In genomic region chr3:195763248-195763830, GRCh38 we compare ENCODE assay signal across 17 cellular contexts. TPM values are rescaled to one million over a fixed set of nuclear protein-coding genes. Genes with fewer than 3 reads are reported as not detected.
"Had no signal": no experiment of that assay in that cellular context is flagged by ENCODE, and none has a peak within 500 bp of the region (broad histone marks: within the 10 kb centered on the region; RNA-seq: fewer than 3 reads in every experiment).

No MANE protein-coding gene starts in this region.

- H3K4me3 ChIP-seq: adrenal gland, testis, upper lobe of right lung had no signal

- H3K27ac ChIP-seq: adrenal gland, testis, upper lobe of right lung had no signal

- H3K27ac Mint-ChIP-seq: activated CD4-positive, alpha-beta memory T cell treated with anti-CD3 and anti-CD28 coated beads for 36 hours; nephron progenitor cell; stimulated activated naive CD8-positive, alpha-beta T cell treated with anti-CD3 and anti-CD28 coated beads, Interleukin-15, amount 100 ng/mL, for 72 hours had no signal

- H3K27me3 ChIP-seq: testis had no signal

- H3K4me1 Mint-ChIP-seq: stimulated activated naive CD8-positive, alpha-beta T cell treated with anti-CD3 and anti-CD28 coated beads, Interleukin-15, amount 100 ng/mL, for 72 hours had no signal

- H3K4me3 Mint-ChIP-seq: activated CD4-positive, alpha-beta memory T cell treated with anti-CD3 and anti-CD28 coated beads for 36 hours; central memory CD8-positive, alpha-beta T cell; nephron progenitor cell; stimulated activated naive CD8-positive, alpha-beta T cell treated with anti-CD3 and anti-CD28 coated beads, Interleukin-15, amount 100 ng/mL, for 72 hours had no signal

- H3K4me1 ChIP-seq: adrenal gland, upper lobe of right lung had no signal

- ATAC-seq: upper lobe of right lung had no signal

- DNase-seq: activated CD4-positive, alpha-beta memory T cell treated with anti-CD3 and anti-CD28 coated beads for 36 hours; activated CD4-positive, alpha-beta T cell treated with anti-CD3 and anti-CD28 coated beads for 1 hour; activated CD8-positive, alpha-beta memory T cell treated with anti-CD3 and anti-CD28 coated beads, Interleukin-2, amount 50 U/mL, for 48 hours; activated naive CD4-positive, alpha-beta T cell; adrenal gland; effector memory CD4-positive, alpha-beta T cell; hypothalamus; nephron progenitor cell; stimulated activated CD4-positive, alpha-beta T cell treated with anti-CD3 and anti-CD28 coated beads, Interleukin-15, amount 100 ng/mL, for 24 hours; stimulated activated CD4-positive, alpha-beta T cell treated with anti-CD3 and anti-CD28 coated beads, Interleukin-4, amount 100 ng/mL, for 24 hours; stimulated activated naive CD8-positive, alpha-beta T cell treated with anti-CD3 and anti-CD28 coated beads, Interleukin-15, amount 100 ng/mL, for 72 hours; T-helper 2 cell; testis; upper lobe of right lung had no signal

- H3K36me3 ChIP-seq: adrenal gland, upper lobe of right lung had no signal

- H3K9me3 Mint-ChIP-seq: activated CD4-positive, alpha-beta memory T cell treated with anti-CD3 and anti-CD28 coated beads for 36 hours; central memory CD8-positive, alpha-beta T cell; stimulated activated naive CD8-positive, alpha-beta T cell treated with anti-CD3 and anti-CD28 coated beads, Interleukin-15, amount 100 ng/mL, for 72 hours had no signal

- H3K9me3 ChIP-seq: adrenal gland, testis, upper lobe of right lung had no signal

- H3K36me3 Mint-ChIP-seq: activated CD4-positive, alpha-beta memory T cell treated with anti-CD3 and anti-CD28 coated beads for 36 hours had no signal

RNA-seq across cellular contexts. Expression of gene MUC20, which starts 42.6 kb away (rescaled TPM):
- total RNA-seq: glomerular endothelial cell had no signal

RNA-seq across cellular contexts. Expression of gene MUC4, which starts 48.4 kb away (rescaled TPM):
- total RNA-seq: osteocyte had no signal
